10 cellular contexts compared by ENCODE assay signal in genomic region chr9:127130661-127131538, GRCh38. TPM values are rescaled to one million over a fixed set of nuclear protein-coding genes. Genes with fewer than 3 reads are reported as not detected.
A peak's percentile ranks its signal among the peaks of the same experiment; 100 is the strongest.
DNase-seq lines count a peak whose midpoint lies in the region; ATAC-seq and TF ChIP-seq lines count a peak whose summit lies in the region.
"Had no signal": no experiment of that assay in that cellular context is flagged by ENCODE, and none has a peak within 500 bp of the region (broad histone marks: within the 10 kb centered on the region; RNA-seq: fewer than 3 reads in every experiment).

No MANE protein-coding gene starts in this region.

- no peak overlapping the region for H3K27ac Mint-ChIP-seq in osteocyte (ENCODE audit: unreplicated experiment)
- no peak overlapping the region for H3K27ac Mint-ChIP-seq in activated CD4-positive, alpha-beta T cell treated with anti-CD3 and anti-CD28 coated beads, Interleukin-2, amount 10 ng/mL, durations not matched to agents 24 days and 14 days
- H3K27ac Mint-ChIP-seq: CD4-positive, alpha-beta T cell had no signal

- peaks cover 55% of the 10 kb centered on the region for H3K4me1 Mint-ChIP-seq in osteocyte (ENCODE audit: unreplicated experiment)
- H3K4me1 Mint-ChIP-seq in activated CD4-positive, alpha-beta T cell treated with anti-CD3 and anti-CD28 coated beads, Interleukin-2, amount 10 ng/mL, durations not matched to agents 24 days and 14 days, result no peaks in the 10 kb centered on the region

- no peaks in the 10 kb centered on the region for H3K27me3 Mint-ChIP-seq in osteocyte (ENCODE audit: unreplicated experiment)
- peaks cover 28% of the 10 kb centered on the region for H3K27me3 Mint-ChIP-seq in activated CD4-positive, alpha-beta T cell treated with anti-CD3 and anti-CD28 coated beads, Interleukin-2, amount 10 ng/mL, durations not matched to agents 24 days and 14 days

- TF ChIP-seq CTCF in osteocyte (IDR thresholded peaks at IDR 0.05), result no peak

- ATAC-seq in GM19023 (IDR thresholded peaks at IDR 0.05; ENCODE audit: unreplicated experiment), result no peak

- intact Hi-C loops in activated CD4-positive, alpha-beta T cell treated with anti-CD3 and anti-CD28 coated beads, Interleukin-2, amount 10 ng/mL, durations not matched to agents 24 days and 14 days (cut with micrococcal nuclease), result no loop called here

- DNase-seq in A172 (ENCODE audit: low spot score) (peak; percentile 37), NCI-H1694 treated with DMSO at 0.1 percent for 48 hours (lab: John Stamatoyannopoulos, UW) (peak; percentile 85), caudate nucleus (lab: John Stamatoyannopoulos, UW) (peak in 20 of 61 donors; percentile 15 to 96 (median 34)), medulla oblongata (ENCODE audit: extremely low spot score) (peak; percentile 83), osteocyte (ENCODE audit: extremely low spot score, unreplicated experiment) (no peak), foreskin melanocyte (no peak)
- DNase-seq in activated CD4-positive, alpha-beta T cell treated with anti-CD3 and anti-CD28 coated beads, Interleukin-2, amount 10 ng/mL, durations not matched to agents 24 days and 14 days, result no peak
- DNase-seq: MM.1S had no signal

- H3K27ac ChIP-seq in caudate nucleus (ENCODE audit: low read depth, low read length), result peak overlapping the region; percentile 63

- H3K4me3 Mint-ChIP-seq in osteocyte (ENCODE audit: unreplicated experiment), result no peak overlapping the region
- H3K4me3 Mint-ChIP-seq in activated CD4-positive, alpha-beta T cell treated with anti-CD3 and anti-CD28 coated beads, Interleukin-2, amount 10 ng/mL, durations not matched to agents 24 days and 14 days, result no peak overlapping the region
- H3K4me3 Mint-ChIP-seq: CD4-positive, alpha-beta T cell had no signal

- H3K36me3 Mint-ChIP-seq in osteocyte (ENCODE audit: unreplicated experiment), result no peaks in the 10 kb centered on the region
- no peaks in the 10 kb centered on the region for H3K36me3 Mint-ChIP-seq in activated CD4-positive, alpha-beta T cell treated with anti-CD3 and anti-CD28 coated beads, Interleukin-2, amount 10 ng/mL, durations not matched to agents 24 days and 14 days (ENCODE audit: low read depth)

- H3K9me3 Mint-ChIP-seq in osteocyte (ENCODE audit: unreplicated experiment), result no peaks in the 10 kb centered on the region
- H3K9me3 Mint-ChIP-seq in activated CD4-positive, alpha-beta T cell treated with anti-CD3 and anti-CD28 coated beads, Interleukin-2, amount 10 ng/mL, durations not matched to agents 24 days and 14 days, result no peaks in the 10 kb centered on the region
- H3K9me3 Mint-ChIP-seq: CD4-positive, alpha-beta T cell had no signal

RNA-seq across cellular contexts. Expression of gene ANGPTL2, which starts 8.5 kb away (rescaled TPM):
- 0.17 and 0.43 TPM in 2 replicates for total RNA-seq in A172 (2014; rRNA removed; shearing (Covaris generic))
- 34.8 and 40.0 TPM in 2 replicates for total RNA-seq in osteocyte
- not detected in 2 replicates for total RNA-seq in activated CD4-positive, alpha-beta T cell treated with anti-CD3 and anti-CD28 coated beads, Interleukin-2, amount 10 ng/mL, durations not matched to agents 24 days and 14 days
- total RNA-seq: CD4-positive, alpha-beta T cell had no signal

Comparison
In these comparisons a context has a peak if more than half of its experiments do, and no peak if none do; other contexts are left out.
1. DNase-seq: peak in A172 (single experiment), NCI-H1694 treated with DMSO at 0.1 percent for 48 hours (single experiment) and medulla oblongata (single experiment); none in osteocyte (single experiment), activated CD4-positive, alpha-beta T cell treated with anti-CD3 and anti-CD28 coated beads, Interleukin-2, amount 10 ng/mL, durations not matched to agents 24 days and 14 days (single experiment) and foreskin melanocyte (single experiment).
2. RNA of gene ANGPTL2, which starts 8.5 kb away (total RNA-seq): 34.8 to 40.0 TPM in osteocyte; 0.17 to 0.43 TPM in A172 and not detected in activated CD4-positive, alpha-beta T cell treated with anti-CD3 and anti-CD28 coated beads, Interleukin-2, amount 10 ng/mL, durations not matched to agents 24 days and 14 days; every median in the first group is over 10 times any median in the second.